34 cellular contexts compared by ENCODE assay signal in the genomic region with DNA sequence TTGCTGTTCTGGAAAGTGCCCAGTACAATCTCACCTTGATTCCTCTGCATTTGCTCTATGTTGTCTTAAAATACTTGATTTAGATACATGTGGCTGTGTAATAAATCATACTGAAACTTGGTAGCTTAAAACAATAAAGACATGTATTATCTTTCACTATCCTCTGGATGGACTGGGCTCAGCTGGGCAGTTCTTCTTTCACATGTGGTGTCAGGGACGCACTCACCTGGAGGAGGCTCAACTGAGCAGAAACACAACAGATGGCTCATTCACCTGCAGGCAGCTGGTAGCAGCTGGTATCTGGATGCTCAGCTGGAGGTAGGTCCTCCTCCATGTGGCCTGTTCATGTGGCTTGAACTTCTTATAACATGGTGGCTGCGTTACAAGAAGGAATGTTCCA.
"Had no signal": no experiment of that assay in that cellular context is flagged by ENCODE, and none has a peak within 500 bp of the region (broad histone marks: within the 10 kb centered on the region; RNA-seq: fewer than 3 reads in every experiment).

No MANE protein-coding gene starts in this region.

- H3K9me3 Mint-ChIP-seq: activated B cell treated with CpG ODN at 0.5 μM for 24 hours had no signal

- DNase-seq: activated B cell treated with CpG ODN at 0.5 μM for 24 hours; activated CD4-positive, alpha-beta memory T cell treated with anti-CD3 and anti-CD28 coated beads for 36 hours; activated CD4-positive, alpha-beta T cell treated with anti-CD3 and anti-CD28 coated beads for 48 hours; activated CD4-positive, alpha-beta T cell treated with anti-CD3 and anti-CD28 coated beads, Interleukin-2, amount 50 U/mL, for 1 hour; activated CD4-positive, alpha-beta T cell treated with anti-CD3 and anti-CD28 coated beads, Interleukin-2, amount 50 U/mL, for 4 hours; activated CD4-positive, CD25-positive, alpha-beta regulatory T cell treated with anti-CD3 and anti-CD28 coated beads, Interleukin-2, amount 50 U/mL, for 72 hours; activated CD8-positive, alpha-beta memory T cell treated with anti-CD3 and anti-CD28 coated beads, Interleukin-2, amount 50 U/mL, for 4 hours; activated CD8-positive, alpha-beta T cell treated with anti-CD3 and anti-CD28 coated beads for 36 hours; activated effector memory CD4-positive, alpha-beta T cell treated with anti-CD3 and anti-CD28 coated beads, Interleukin-2, amount 50 U/mL, for 16 hours; activated gamma-delta T cell treated with Interleukin-2 at 50 U/mL for 16 hours; activated naive CD4-positive, alpha-beta T cell; activated naive CD4-positive, alpha-beta T cell treated with anti-CD3 and anti-CD28 coated beads for 36 hours; activated naive CD4-positive, alpha-beta T cell treated with anti-CD3 and anti-CD28 coated beads, Interleukin-2, amount 50 U/mL, for 16 hours; activated naive CD8-positive, alpha-beta T cell treated with anti-CD3 and anti-CD28 coated beads for 36 hours; activated T-cell treated with anti-CD3 and anti-CD28 coated beads for 4 hours; activated T-cell treated with anti-CD3 and anti-CD28 coated beads, Interleukin-2, amount 50 U/mL, for 1 hour; activated T-cell treated with anti-CD3 and anti-CD28 coated beads, Interleukin-2, amount 50 U/mL, for 4 hours; activated T-cell treated with anti-CD3 and anti-CD28 coated beads, Interleukin-2, amount 50 U/mL, for 72 hours; adrenal gland; amniotic stem cell; aorta; body of pancreas; brain microvascular endothelial cell; central memory CD4-positive, alpha-beta T cell; T-helper 1 cell; T-helper 2 cell; T-helper 9 cell had no signal

- H3K4me3 Mint-ChIP-seq: activated B cell treated with CpG ODN at 0.5 μM for 24 hours; activated CD4-positive, alpha-beta memory T cell treated with anti-CD3 and anti-CD28 coated beads for 36 hours; activated CD8-positive, alpha-beta T cell treated with anti-CD3 and anti-CD28 coated beads for 36 hours; activated naive CD4-positive, alpha-beta T cell treated with anti-CD3 and anti-CD28 coated beads for 36 hours; activated naive CD8-positive, alpha-beta T cell treated with anti-CD3 and anti-CD28 coated beads for 36 hours; activated T-cell treated with anti-CD3 and anti-CD28 coated beads, Interleukin-2, amount 50 U/mL, for 4 hours; activated T-cell treated with anti-CD3 and anti-CD28 coated beads, Interleukin-2, amount 50 U/mL, for 72 hours; activated T-helper 1 cell treated with anti-CD3 and anti-CD28 coated beads, Interleukin-12 subunit alpha, Interleukin-12 subunit beta, Interleukin-2, Interleukin-4 antibody, amounts not matched to agents 30 ng/mL and 10 ng/mL and 1 ng/mL, durations not matched to agents 14 hours and 24 hours and 36 hours; activated T-helper 17 cell treated with anti-CD3 and anti-CD28 coated beads, Interleukin-2, amount 50 U/mL, for 72 hours; T-helper 1 cell treated with Interleukin-12 subunit alpha and Interleukin-12 subunit beta and Interleukin-4 antibody, amounts not matched to agents 30 μg/mL and 1 μg/mL, for 36 hours; T-helper 2 cell treated with Interferon-gamma antibody and Interleukin-4, amounts not matched to agents 5 μg/mL and 100 μg/mL, for 36 hours had no signal

- H3K27ac Mint-ChIP-seq: activated B cell treated with CpG ODN at 0.5 μM for 24 hours; activated CD4-positive, alpha-beta memory T cell treated with anti-CD3 and anti-CD28 coated beads for 36 hours; activated CD8-positive, alpha-beta T cell treated with anti-CD3 and anti-CD28 coated beads for 36 hours; activated naive CD4-positive, alpha-beta T cell treated with anti-CD3 and anti-CD28 coated beads for 36 hours; activated naive CD4-positive, alpha-beta T cell treated with anti-CD3 and anti-CD28 coated beads, Interleukin-2, amount 50 U/mL, for 72 hours; activated naive CD8-positive, alpha-beta T cell treated with anti-CD3 and anti-CD28 coated beads for 36 hours; activated T-cell treated with anti-CD3 and anti-CD28 coated beads, Interleukin-2, amount 50 U/mL, for 72 hours; activated T-helper 1 cell treated with anti-CD3 and anti-CD28 coated beads, Interleukin-12 subunit alpha, Interleukin-12 subunit beta, Interleukin-2, Interleukin-4 antibody, amounts not matched to agents 30 ng/mL and 10 ng/mL and 1 ng/mL, durations not matched to agents 14 hours and 24 hours and 36 hours; activated T-helper 17 cell treated with anti-CD3 and anti-CD28 coated beads, Interleukin-2, amount 50 U/mL, for 72 hours; T-helper 1 cell treated with Interleukin-12 subunit alpha and Interleukin-12 subunit beta and Interleukin-4 antibody, amounts not matched to agents 30 μg/mL and 1 μg/mL, for 36 hours; T-helper 2 cell treated with Interferon-gamma antibody and Interleukin-4, amounts not matched to agents 5 μg/mL and 100 μg/mL, for 36 hours had no signal

- H3K27me3 Mint-ChIP-seq: activated B cell treated with CpG ODN at 0.5 μM for 24 hours; activated CD4-positive, alpha-beta memory T cell treated with anti-CD3 and anti-CD28 coated beads for 36 hours; activated CD8-positive, alpha-beta T cell treated with anti-CD3 and anti-CD28 coated beads for 36 hours; activated naive CD8-positive, alpha-beta T cell treated with anti-CD3 and anti-CD28 coated beads for 36 hours; activated T-helper 17 cell treated with anti-CD3 and anti-CD28 coated beads, Interleukin-2, amount 50 U/mL, for 72 hours had no signal

- H3K27ac ChIP-seq: adrenal gland, body of pancreas, brain microvascular endothelial cell, breast epithelium, VCaP had no signal

- H3K36me3 Mint-ChIP-seq: activated CD4-positive, alpha-beta memory T cell treated with anti-CD3 and anti-CD28 coated beads for 36 hours; activated naive CD8-positive, alpha-beta T cell treated with anti-CD3 and anti-CD28 coated beads for 36 hours had no signal

- H3K27me3 ChIP-seq: adrenal gland, body of pancreas, brain microvascular endothelial cell had no signal

- H3K9me3 ChIP-seq: adrenal gland, body of pancreas, breast epithelium had no signal

- H3K4me1 Mint-ChIP-seq: activated B cell treated with CpG ODN at 0.5 μM for 24 hours; activated naive CD8-positive, alpha-beta T cell treated with anti-CD3 and anti-CD28 coated beads for 36 hours; activated T-helper 17 cell treated with anti-CD3 and anti-CD28 coated beads, Interleukin-2, amount 50 U/mL, for 72 hours had no signal

- H3K4me1 ChIP-seq: adrenal gland, body of pancreas, breast epithelium had no signal

- H3K4me3 ChIP-seq: adrenal gland, body of pancreas, breast epithelium had no signal

- H3K36me3 ChIP-seq: adrenal gland, brain microvascular endothelial cell, breast epithelium had no signal

- ATAC-seq: activated CD8-positive, alpha-beta T cell treated with anti-CD3 and anti-CD28 coated beads for 36 hours; activated naive CD4-positive, alpha-beta T cell treated with anti-CD3 and anti-CD28 coated beads, Interleukin-2, amount 50 U/mL, for 72 hours; activated T-cell treated with anti-CD3 and anti-CD28 coated beads, Interleukin-2, amount 50 U/mL, for 4 hours; activated T-cell treated with anti-CD3 and anti-CD28 coated beads, Interleukin-2, amount 50 U/mL, for 72 hours; activated T-helper 17 cell treated with anti-CD3 and anti-CD28 coated beads, Interleukin-2, amount 50 U/mL, for 72 hours; body of pancreas had no signal
